Comparison of ENCODE assay signal across 26 cellular contexts in genomic region chr16:26335236-26335809, GRCh38.
"Had no signal": no experiment of that assay in that cellular context is flagged by ENCODE, and none has a peak within 500 bp of the region (broad histone marks: within the 10 kb centered on the region; RNA-seq: fewer than 3 reads in every experiment).

No MANE protein-coding gene starts in this region.

- H3K27me3 ChIP-seq: esophagus squamous epithelium, heart right ventricle, right atrium auricular region, sigmoid colon, tibial nerve, upper lobe of left lung had no signal

- H3K4me1 Mint-ChIP-seq: memory B cell; natural killer cell; stimulated activated memory B cell treated with anti-CD40 and anti-IgM and Interleukin-4, amounts not matched to agents 10 μg/mL and 1 μg/mL and 100 μg/mL, for 72 hours had no signal

- ATAC-seq: effector memory CD8-positive, alpha-beta T cell; heart right ventricle; left colon; left ventricle myocardium superior; natural killer cell; stimulated activated memory B cell treated with anti-CD40 and anti-IgM and Interleukin-4, amounts not matched to agents 10 μg/mL and 1 μg/mL and 100 μg/mL, for 72 hours had no signal

- H3K27me3 Mint-ChIP-seq: memory B cell; stimulated activated memory B cell treated with anti-CD40 and anti-IgM and Interleukin-4, amounts not matched to agents 10 μg/mL and 1 μg/mL and 100 μg/mL, for 72 hours had no signal

- H3K36me3 ChIP-seq: esophagus squamous epithelium, heart right ventricle, prostate gland, right atrium auricular region, sigmoid colon, thoracic aorta, tibial nerve, upper lobe of left lung had no signal

- DNase-seq: cortex of kidney; effector memory CD8-positive, alpha-beta T cell; erythroblast; esophagus squamous epithelium; foreskin melanocyte; glutamatergic neuron; heart right ventricle; hypothalamus; immature natural killer cell; islet precursor cell; kidney glomerular epithelial cell; left colon; left ventricle myocardium superior; natural killer cell; sigmoid colon; stimulated activated CD4-positive, alpha-beta T cell treated with anti-CD3 and anti-CD28 coated beads, Interleukin-4, amount 100 ng/mL, for 4 hours; upper lobe of left lung had no signal

- H3K4me3 ChIP-seq: esophagus squamous epithelium, heart right ventricle, lung, prostate gland, right atrium auricular region, sigmoid colon, thoracic aorta, tibial nerve, upper lobe of left lung had no signal

- H3K9me3 ChIP-seq: esophagus squamous epithelium, prostate gland, right atrium auricular region, sigmoid colon, thoracic aorta, tibial nerve, upper lobe of left lung had no signal

- H3K4me3 Mint-ChIP-seq: effector memory CD8-positive, alpha-beta T cell; immature natural killer cell; memory B cell; natural killer cell; neural crest cell; stimulated activated memory B cell treated with anti-CD40 and anti-IgM and Interleukin-4, amounts not matched to agents 10 μg/mL and 1 μg/mL and 100 μg/mL, for 72 hours; stimulated activated naive CD8-positive, alpha-beta T cell treated with anti-CD3 and anti-CD28 coated beads, Interleukin-15, Interleukin-2, amounts not matched to agents 100 ng/mL and 50 ng/mL, for 24 hours had no signal

- H3K27ac Mint-ChIP-seq: effector memory CD8-positive, alpha-beta T cell; immature natural killer cell; memory B cell; natural killer cell; stimulated activated memory B cell treated with anti-CD40 and anti-IgM and Interleukin-4, amounts not matched to agents 10 μg/mL and 1 μg/mL and 100 μg/mL, for 72 hours; stimulated activated naive CD8-positive, alpha-beta T cell treated with anti-CD3 and anti-CD28 coated beads, Interleukin-15, Interleukin-2, amounts not matched to agents 100 ng/mL and 50 ng/mL, for 24 hours had no signal

- H3K36me3 Mint-ChIP-seq: immature natural killer cell; memory B cell; natural killer cell; stimulated activated memory B cell treated with anti-CD40 and anti-IgM and Interleukin-4, amounts not matched to agents 10 μg/mL and 1 μg/mL and 100 μg/mL, for 72 hours had no signal

- H3K9me3 Mint-ChIP-seq: effector memory CD8-positive, alpha-beta T cell; natural killer cell; neural crest cell had no signal

- H3K27ac ChIP-seq: esophagus squamous epithelium, heart right ventricle, prostate gland, right atrium auricular region, sigmoid colon, thoracic aorta, tibial nerve, upper lobe of left lung had no signal

- H3K4me1 ChIP-seq: esophagus squamous epithelium, heart right ventricle, prostate gland, right atrium auricular region, sigmoid colon, tibial nerve, upper lobe of left lung had no signal
